ENCODE assay signal across 9 cellular contexts in genomic region chr16:30069575-30070462, GRCh38. TPM values are rescaled to one million over a fixed set of nuclear protein-coding genes. Genes with fewer than 3 reads are reported as not detected.
DNase-seq lines count a peak whose midpoint lies in the region; ATAC-seq and TF ChIP-seq lines count a peak whose summit lies in the region.
"Had no signal": no experiment of that assay in that cellular context is flagged by ENCODE, and none has a peak within 500 bp of the region (broad histone marks: within the 10 kb centered on the region; RNA-seq: fewer than 3 reads in every experiment).

No MANE protein-coding gene starts in this region.

- WGBS in trophoblast cell (ENCODE audit: extremely low coverage, insufficient coverage, insufficient read length): no CpG with 5 or more reads among the region's 31 CpGs

- no peak for DNase-seq in CD4-positive, alpha-beta T cell
- DNase-seq in PC-3 (no peak), dorsolateral prefrontal cortex (peak in 1 of 10 donors; percentile 40), trophoblast cell (no peak), NCI-H187 treated with DMSO at 0.1 percent for 48 hours (lab: John Stamatoyannopoulos, UW) (no peak), Ammon's horn (ENCODE audit: low spot score) (no peak)
- DNase-seq: KBM-7 had no signal

- H3K4me3 Mint-ChIP-seq in CD4-positive, alpha-beta T cell: peak overlapping the region; percentile 70

- POLR2A ChIA-PET in CD4-positive, alpha-beta T cell (lab: Charles Lee): interaction anchor here (1.0 to 7.2 kb wide), 2 partner anchors 22 kb away, joined by 3 to 118 read pairs; partner anchors contain the start of gene TBX6
- POLR2A ChIA-PET in PC-3 (lab: Charles Lee; ENCODE audit: unreplicated experiment): no interaction called here

- no peak for ATAC-seq in CD4-positive, alpha-beta T cell (ENCODE audit: poor library complexity)
- ATAC-seq in PC-3 (no peak), GM18502 (IDR thresholded peaks at IDR 0.05; ENCODE audit: poor library complexity, unreplicated experiment) (no peak)
- ATAC-seq in activated CD4-positive, CD25-positive, alpha-beta regulatory T cell treated with anti-CD3 and anti-CD28 coated beads, Interleukin-2, amount 50 U/mL, for 24 hours: no peak

- CTCF ChIA-PET in CD4-positive, alpha-beta T cell (lab: Charles Lee): interaction anchor here (1.1 kb wide), 1 partner anchor 116 kb away, joined by 4 read pairs; no protein-coding TSS in a partner anchor
- CTCF ChIA-PET in PC-3 (lab: Charles Lee): no interaction called here

- H3K23ac ChIP-seq in trophoblast cell (ENCODE audit: low read length): no peak overlapping the region

- H3K4me2 ChIP-seq in PC-3 (ENCODE audit: low read length) (peak overlapping the region; percentile 99; the same call in 1 of the 2 replicates), trophoblast cell (ENCODE audit: low read length) (no peak overlapping the region)

- no peak overlapping the region for H2AFZ ChIP-seq in PC-3 (ENCODE audit: low read length)
- H2AFZ ChIP-seq in trophoblast cell (ENCODE audit: insufficient read depth, low read length, poor library complexity): no peak overlapping the region

- no peak overlapping the region for H4K8ac ChIP-seq in trophoblast cell (ENCODE audit: low read depth, low read length)

- H2AK5ac ChIP-seq in trophoblast cell (ENCODE audit: low read length): no peak overlapping the region

- no peak for TF ChIP-seq CTCF in CD4-positive, alpha-beta T cell (IDR thresholded peaks at IDR 0.05)
- TF ChIP-seq CTCF in PC-3 (conservative IDR thresholded peaks at IDR 0.05; ENCODE audit: low read depth, low read length) (no peak), dorsolateral prefrontal cortex (IDR thresholded peaks at IDR 0.05 in 54 of 56, conservative IDR thresholded peaks at IDR 0.05 in 2 of 56; ENCODE audit: low read depth in 1 of 56, partially characterized antibody in 56 of 56) (no peak)

- no peaks in the 10 kb centered on the region for H3K9me3 ChIP-seq in CD4-positive, alpha-beta T cell (ENCODE audit: control insufficient read depth, low read length)
- no peaks in the 10 kb centered on the region for H3K9me3 ChIP-seq in PC-3 (ENCODE audit: low read length)
- no peaks in the 10 kb centered on the region for H3K9me3 ChIP-seq in trophoblast cell (ENCODE audit: insufficient read depth, low read depth, low read length)

- peaks cover 15% of the 10 kb centered on the region for H3K79me1 ChIP-seq in trophoblast cell (ENCODE audit: low read length)

- no peak overlapping the region for H4K12ac ChIP-seq in trophoblast cell (ENCODE audit: low read depth, low read length)

- H3K4me3 ChIP-seq in PC-3 (ENCODE audit: low read length): no peak overlapping the region
- peak overlapping the region in 48 of 59 donors; percentile 1 to 100 (median 32) for H3K4me3 ChIP-seq in dorsolateral prefrontal cortex
- H3K4me3 ChIP-seq in trophoblast cell (ENCODE audit: low read depth, low read length): no peak overlapping the region

- no peaks in the 10 kb centered on the region for H3K27me3 Mint-ChIP-seq in CD4-positive, alpha-beta T cell

- peaks cover 2% of the 10 kb centered on the region for H3F3A ChIP-seq in PC-3 (ENCODE audit: low read length, unreplicated experiment)

- peaks cover 37% of the 10 kb centered on the region for H3K4me1 Mint-ChIP-seq in CD4-positive, alpha-beta T cell (ENCODE audit: low read depth)

- no peak overlapping the region for H2BK120ac ChIP-seq in trophoblast cell (ENCODE audit: insufficient read depth, low read length, poor library complexity)

- no peak overlapping the region for H2BK12ac ChIP-seq in trophoblast cell (ENCODE audit: low read length)

- H3K14ac ChIP-seq in trophoblast cell (ENCODE audit: low read length): no peak overlapping the region

- H3K9me3 Mint-ChIP-seq in CD4-positive, alpha-beta T cell: no peaks in the 10 kb centered on the region

- peaks cover 51% of the 10 kb centered on the region for H3K79me2 ChIP-seq in PC-3 (ENCODE audit: low read length)
- peaks cover 23% of the 10 kb centered on the region for H3K79me2 ChIP-seq in trophoblast cell (ENCODE audit: control insufficient read depth, insufficient read depth, low read length, poor library complexity)

- H3K27ac ChIP-seq in CD4-positive, alpha-beta T cell (ENCODE audit: low read depth, low read length): no peak overlapping the region
- no peak overlapping the region for H3K27ac ChIP-seq in PC-3 (ENCODE audit: low read length)
- peak overlapping the region in 56 of 59 donors; percentile 2 to 100 (median 57) for H3K27ac ChIP-seq in dorsolateral prefrontal cortex
- no peak overlapping the region for H3K27ac ChIP-seq in trophoblast cell (ENCODE audit: low read depth, low read length)

- H3K27me3 ChIP-seq in CD4-positive, alpha-beta T cell (ENCODE audit: control insufficient read depth, insufficient read depth, low read length): no peaks in the 10 kb centered on the region
- H3K27me3 ChIP-seq in PC-3 (ENCODE audit: low read length) (no peaks in the 10 kb centered on the region), dorsolateral prefrontal cortex (no peaks in the 10 kb centered on the region), trophoblast cell (ENCODE audit: insufficient read depth, low read length) (no peaks in the 10 kb centered on the region)

- TSS peak; percentile 2 for BruUV-seq in PC-3 (replicated peaks; lab: Mats Ljungman, UMichigan)

- H3K27ac Mint-ChIP-seq in CD4-positive, alpha-beta T cell: peak overlapping the region; percentile 61

- no peak overlapping the region for H2BK5ac ChIP-seq in trophoblast cell (ENCODE audit: low read depth, low read length, poor library complexity)

- no peak overlapping the region for H3K9ac ChIP-seq in PC-3 (ENCODE audit: low read length)
- H3K9ac ChIP-seq in trophoblast cell (ENCODE audit: low read length): no peak overlapping the region

- peak overlapping the region; percentile 18 for H3K18ac ChIP-seq in trophoblast cell (ENCODE audit: low read length)

- H3K4me1 ChIP-seq in PC-3 (ENCODE audit: insufficient read depth, low read length) (peaks cover 19% of the 10 kb centered on the region; the same call in 1 of the 2 replicates), trophoblast cell (ENCODE audit: control insufficient read depth in 1 of 2, insufficient read depth in 2 of 2, low read length in 2 of 2) (peaks cover 10 to 12% of the 10 kb centered on the region in 2 experiments)

- H3K4ac ChIP-seq in trophoblast cell (ENCODE audit: low read depth, low read length): no peak overlapping the region

- peaks cover 75% of the 10 kb centered on the region for H3K36me3 Mint-ChIP-seq in CD4-positive, alpha-beta T cell (ENCODE audit: low read depth)

- intact Hi-C loops in CD4-positive, alpha-beta T cell (cut with DNase I, micrococcal nuclease): loop anchor here (5.0 to 10.0 kb wide), 6 partner anchors 45 to 565 kb away; partner anchors contain the start of genes GDPD3 (in 1 of the 2), MAZ (in 1 of the 2) and ZNF771 (in 1 of the 2)
- intact Hi-C loops in PC-3 (cut with micrococcal nuclease): no loop called here
- intact Hi-C loops in dorsolateral prefrontal cortex (cut with DNase I): loop anchor here (5.0 to 10.0 kb wide), 3 partner anchors 263 to 455 kb away; partner anchors contain the start of genes MAZ (in 1 of the 2), ZNF48 (in 1 of the 2) and ZNF768 (in 1 of the 2)

- H3K36me3 ChIP-seq in PC-3 (ENCODE audit: low read depth, low read length): peaks cover 58% of the 10 kb centered on the region
- peaks cover 51 to 52% of the 10 kb centered on the region in 2 experiments for H3K36me3 ChIP-seq in trophoblast cell (ENCODE audit: control insufficient read depth in 1 of 2, insufficient read depth in 2 of 2, low read length in 2 of 2)

- no peak overlapping the region for H4K91ac ChIP-seq in trophoblast cell (ENCODE audit: low read depth, low read length)

- H3K9me2 ChIP-seq in PC-3 (replicated peaks; ENCODE audit: low read length): no peaks in the 10 kb centered on the region

- peaks cover 45% of the 10 kb centered on the region for H4K20me1 ChIP-seq in PC-3 (ENCODE audit: low read length)

RNA-seq across cellular contexts. Expression of gene ALDOA, which starts 4.3 kb away (rescaled TPM):
- total RNA-seq in CD4-positive, alpha-beta T cell: 100 to 1,000 TPM; 390 to 396 TPM
- total RNA-seq in PC-3 (2014; rRNA removed) (1,859 and 2,048 TPM in 2 replicates), dorsolateral prefrontal cortex (1,000 to 10,000 TPM in 119 of 120 experiments, 100 to 1,000 TPM in 1; 996 to 2,428 (median 1,936) TPM)
- polyA plus RNA-seq in trophoblast cell (2013): 965 and 1,015 TPM in 2 replicates

RNA-seq across cellular contexts. Expression of gene PPP4C, which starts 6.0 kb away (rescaled TPM):
- 10 to 100 TPM; 83.9 to 87.3 TPM for total RNA-seq in CD4-positive, alpha-beta T cell
- total RNA-seq in PC-3 (2014; rRNA removed) (116 and 117 TPM in 2 replicates), dorsolateral prefrontal cortex (10 to 100 TPM; 23.6 to 41.9 (median 31.5) TPM)
- 118 and 119 TPM in 2 replicates for polyA plus RNA-seq in trophoblast cell (2013)

RNA-seq across cellular contexts. Expression of gene TBX6, which starts 21.9 kb away (rescaled TPM):
- total RNA-seq in CD4-positive, alpha-beta T cell: under 1 TPM; 0.42 to 0.47 TPM
- total RNA-seq in PC-3 (2014; rRNA removed) (0.86 and 1.1 TPM in 2 replicates), dorsolateral prefrontal cortex (1 to 10 TPM in 113 of 120 experiments, under 1 TPM in 7; 0.38 to 5.7 (median 2.2) TPM)
- polyA plus RNA-seq in trophoblast cell (2013): 0.74 and 0.90 TPM in 2 replicates

RNA-seq across cellular contexts. Expression of gene YPEL3, which starts 26.2 kb away (rescaled TPM):
- 100 to 1,000 TPM; 154 to 166 TPM for total RNA-seq in CD4-positive, alpha-beta T cell
- total RNA-seq in PC-3 (2014; rRNA removed) (5.1 and 7.7 TPM in 2 replicates), dorsolateral prefrontal cortex (100 to 1,000 TPM; 149 to 346 (median 234) TPM)
- polyA plus RNA-seq in trophoblast cell (2013): 47.2 and 47.3 TPM in 2 replicates

RNA-seq across cellular contexts. Expression of gene TLCD3B, which starts 38.7 kb away (rescaled TPM):
- total RNA-seq in CD4-positive, alpha-beta T cell: not detected
- 0.29 and 0.47 TPM in 2 replicates for total RNA-seq in PC-3 (2014; rRNA removed)
- 10 to 100 TPM; 11.7 to 72.6 (median 42.0) TPM for total RNA-seq in dorsolateral prefrontal cortex
- 0.07 and 0.10 TPM in 2 replicates for polyA plus RNA-seq in trophoblast cell (2013)

Comparison
In these comparisons a context has a peak if more than half of its experiments do, and no peak if none do; other contexts are left out.
1. H3K27ac ChIP-seq: peak in dorsolateral prefrontal cortex (56 of 59); none in CD4-positive, alpha-beta T cell (single experiment), PC-3 (single experiment) and trophoblast cell (single experiment).
2. H3K4me3 ChIP-seq: peak in dorsolateral prefrontal cortex (48 of 59); none in PC-3 (single experiment) and trophoblast cell (single experiment).